Comparison of ENCODE assay signal across 11 cellular contexts in genomic region chr1:1354271-1355247, GRCh38. TPM values are rescaled to one million over a fixed set of nuclear protein-coding genes. Genes with fewer than 3 reads are reported as not detected.
A peak's percentile ranks its signal among the peaks of the same experiment; 100 is the strongest.
DNase-seq lines count a peak whose midpoint lies in the region; ATAC-seq, FAIRE-seq and TF ChIP-seq lines count a peak whose summit lies in the region.
"Had no signal": no experiment of that assay in that cellular context is flagged by ENCODE, and none has a peak within 500 bp of the region (broad histone marks: within the 10 kb centered on the region; RNA-seq: fewer than 3 reads in every experiment).

No MANE protein-coding gene starts in this region.

- intact Hi-C loops in Calu3 (cut with micrococcal nuclease; ENCODE audit: unreplicated experiment): no loop called here
- intact Hi-C loops in GM12878 (cut with micrococcal nuclease; ENCODE audit: unreplicated experiment): no loop called here

- TF ChIP-seq CTCF in 22Rv1 (IDR thresholded peaks at IDR 0.05) (0 out of 2 replicates have a peak, but pooled peaks have one; percentile 4), Calu3 (IDR thresholded peaks at IDR 0.05; ENCODE audit: unreplicated experiment) (no peak), GM12878 (IDR thresholded peaks at IDR 0.05 in 2 of 3, conservative IDR thresholded peaks at IDR 0.05 in 1 of 3; ENCODE audit: control insufficient read depth in 2 of 3, extremely low read depth in 1 of 3, insufficient read depth in 1 of 3, low read depth in 3 of 3, low read length in 3 of 3) (no peak), mesothelial cell of epicardium (IDR thresholded peaks at IDR 0.05; ENCODE audit: unreplicated experiment) (no peak)

- H3K4me1 Mint-ChIP-seq in Calu3 (ENCODE audit: low read depth, unreplicated experiment) (no peaks in the 10 kb centered on the region), mesothelial cell of epicardium (peaks cover 33% of the 10 kb centered on the region)
- H3K4me1 Mint-ChIP-seq in activated T-helper 17 cell treated with anti-CD3 and anti-CD28 coated beads, Interleukin-2, amount 50 U/mL, for 72 hours: peaks cover 6% of the 10 kb centered on the region

- in situ Hi-C loops in GM12878 (cut with MboI): no loop called here

- no peaks in the 10 kb centered on the region for H4K20me1 ChIP-seq in GM12878 (ENCODE audit: control insufficient read depth, insufficient read depth)

- H3K27ac Mint-ChIP-seq in Calu3 (ENCODE audit: unreplicated experiment) (peak overlapping the region; percentile 39), mesothelial cell of epicardium (no peak overlapping the region)
- H3K27ac Mint-ChIP-seq in activated T-helper 17 cell treated with anti-CD3 and anti-CD28 coated beads, Interleukin-2, amount 50 U/mL, for 72 hours: no peak overlapping the region

- no peaks in the 10 kb centered on the region for H3K9me3 ChIP-seq in GM12878 (replicated peaks; ENCODE audit: control insufficient read depth, insufficient read depth, low read length)

- no peaks in the 10 kb centered on the region for H3K9me3 Mint-ChIP-seq in Calu3 (ENCODE audit: low read depth, unreplicated experiment)
- no peaks in the 10 kb centered on the region for H3K9me3 Mint-ChIP-seq in mesothelial cell of epicardium
- H3K9me3 Mint-ChIP-seq in activated T-helper 17 cell treated with anti-CD3 and anti-CD28 coated beads, Interleukin-2, amount 50 U/mL, for 72 hours: no peaks in the 10 kb centered on the region

- H3K9ac ChIP-seq in GM12878 (ENCODE audit: control insufficient read depth, insufficient read depth, low read length): no peak overlapping the region
- H3K9ac ChIP-seq: parathyroid adenoma had no signal

- POLR2A ChIA-PET in GM12878 (lab: Charles Lee): no interaction called here

- RAD21 ChIA-PET in GM12878 (lab: Charles Lee; ENCODE audit: unreplicated experiment): no interaction called here

- TF ChIP-seq POLR2A in GM12878 (IDR thresholded peaks at IDR 0.05; ENCODE audit: low read depth, low read length): no peak

- CTCF ChIA-PET in Calu3 (lab: Charles Lee): no interaction called here
- CTCF ChIA-PET in GM12878 (lab: Yijun Ruan, JAX): no interaction called here

- no peak overlapping the region for H3K4me2 ChIP-seq in GM12878 (ENCODE audit: control insufficient read depth, insufficient read depth)

- H2AFZ ChIP-seq in GM12878 (ENCODE audit: control insufficient read depth, low read depth, low read length): no peak overlapping the region
- H2AFZ ChIP-seq: parathyroid adenoma had no signal

- no peak for DNase-seq in Calu3
- DNase-seq in GM12878 (ENCODE audit: low read depth, low spot score): no peak
- DNase-seq in mesothelial cell of epicardium (ENCODE audit: low spot score in 2 of 2, unreplicated experiment in 2 of 2): no peak
- DNase-seq in NCI-H2227 (lab: John Stamatoyannopoulos, UW; ENCODE audit: unreplicated experiment): no peak
- DNase-seq in activated CD4-positive, alpha-beta T cell treated with anti-CD3 and anti-CD28 coated beads for 1 hour: no peak
- no peak for DNase-seq in T-helper 1 cell
- DNase-seq: activated CD4-positive, alpha-beta T cell treated with anti-CD3 and anti-CD28 coated beads, Interleukin-2, amount 50 U/mL, for 4 hours; central memory CD4-positive, alpha-beta T cell had no signal

- peaks cover 0 to 3% of the 10 kb centered on the region in 2 experiments; a peak in 2 of 4 replicates for H3K27me3 ChIP-seq in GM12878 (replicated peaks in 1 of 2; ENCODE audit: control insufficient read depth in 2 of 2, insufficient read depth in 2 of 2, low read length in 1 of 2)

- SMC1A ChIA-PET in GM12878 (lab: Charles Lee; ENCODE audit: uncharacterized antibody, unreplicated experiment): no interaction called here

- ATAC-seq in GM12878: no peak
- ATAC-seq in activated T-helper 17 cell treated with anti-CD3 and anti-CD28 coated beads, Interleukin-2, amount 50 U/mL, for 72 hours (replicated peaks): no peak

- peak overlapping the region; percentile 64 for H3K27ac ChIP-seq in 22Rv1
- no peak overlapping the region for H3K27ac ChIP-seq in GM12878 (ENCODE audit: control insufficient read depth, insufficient read depth)
- H3K27ac ChIP-seq: parathyroid adenoma had no signal

- TF ChIP-seq EP300 in GM12878 (IDR thresholded peaks at IDR 0.05; ENCODE audit: borderline replicate concordance in 1 of 2, control insufficient read depth in 1 of 2, low read depth in 2 of 2, low read length in 2 of 2): no peak

- peak overlapping the region; percentile 43 for H3K4me3 Mint-ChIP-seq in Calu3 (ENCODE audit: low read depth, unreplicated experiment)
- H3K4me3 Mint-ChIP-seq in mesothelial cell of epicardium: peak overlapping the region; percentile 52
- H3K4me3 Mint-ChIP-seq in activated T-helper 17 cell treated with anti-CD3 and anti-CD28 coated beads, Interleukin-2, amount 50 U/mL, for 72 hours: no peak overlapping the region

- H3K27me3 Mint-ChIP-seq in Calu3 (ENCODE audit: unreplicated experiment) (no peaks in the 10 kb centered on the region), mesothelial cell of epicardium (ENCODE audit: low read depth) (peaks cover 4% of the 10 kb centered on the region)
- peaks cover 10% of the 10 kb centered on the region for H3K27me3 Mint-ChIP-seq in activated T-helper 17 cell treated with anti-CD3 and anti-CD28 coated beads, Interleukin-2, amount 50 U/mL, for 72 hours

- no peak for TF ChIP-seq RAD21 in GM12878 (IDR thresholded peaks at IDR 0.05; ENCODE audit: insufficient read depth, low read depth, low read length)

- no peak overlapping the region for H3K4me3 ChIP-seq in GM12878

- peaks cover 5% of the 10 kb centered on the region for H3K4me1 ChIP-seq in GM12878 (ENCODE audit: control insufficient read depth, insufficient read depth, low read length)
- H3K4me1 ChIP-seq: parathyroid adenoma had no signal

- FAIRE-seq in GM12878 (lab: Jason Lieb, UNC): no peak

- H3K79me2 ChIP-seq in GM12878 (ENCODE audit: control insufficient read depth, insufficient read depth, low read length): no peaks in the 10 kb centered on the region
- H3K79me2 ChIP-seq: parathyroid adenoma had no signal

- BruUV-seq in Calu3 (replicated peaks; lab: Mats Ljungman, UMichigan) (no TSS peak), GM12878 (replicated peaks; lab: Mats Ljungman, UMichigan) (no TSS peak)

- no peaks in the 10 kb centered on the region for H3K36me3 ChIP-seq in GM12878 (ENCODE audit: control insufficient read depth in 2 of 2, insufficient read depth in 2 of 2, low read length in 1 of 2)

- 55% methylated on average over 78 of the region's 116 CpGs for WGBS in GM12878 (ENCODE audit: insufficient coverage, insufficient replicate concordance, low lambda C conversion rate, missing lambda C conversion rate)

- H3K36me3 Mint-ChIP-seq in Calu3 (ENCODE audit: insufficient read depth, unreplicated experiment): peaks cover 22% of the 10 kb centered on the region
- H3K36me3 Mint-ChIP-seq in mesothelial cell of epicardium: peaks cover 2% of the 10 kb centered on the region
- no peaks in the 10 kb centered on the region for H3K36me3 Mint-ChIP-seq in activated T-helper 17 cell treated with anti-CD3 and anti-CD28 coated beads, Interleukin-2, amount 50 U/mL, for 72 hours (ENCODE audit: low read depth)

RNA-seq across cellular contexts. Expression of gene MXRA8, which starts 3.8 kb away (rescaled TPM):
- total RNA-seq in Calu3 (2022) (not detected in 2 replicates), GM12878 (2014; rRNA removed) (not detected in 2 replicates), GM12878 (2014; rRNA removed; fragmentation: Illumina TruSeq; extraction: Trizol) (not detected in 2 replicates), GM12878 (2021) (0.29 and 0.54 TPM in 2 replicates), mesothelial cell of epicardium (157 to 163 TPM (median 161 TPM) in 3 replicates)
- 0.88 and 1.5 TPM in 2 replicates for total RNA-seq in GM12878 (2013; cell fraction: nucleolus; rRNA removed)
- 0.68 TPM for polyA plus RNA-seq in GM12878 (2011; ENCODE audit: low read depth)
- polyA plus RNA-seq in GM12878 (2011; rRNA removed) (0.11 and 0.20 TPM in 2 replicates), GM12878 (2014; fragmentation: Illumina TruSeq; extraction: Trizol) (not detected in 2 replicates), GM12878 (2014; fragmentation: Nextera tagmentation; extraction: Ambion mirVana) (not detected), GM12878 (2014; rRNA removed) (0.19 and 0.27 TPM in 2 replicates), GM12878 (2016; fragmentation: Nextera tagmentation; extraction: Ambion mirVana) (under 1 TPM in 1 of 2 experiments, not detected in 1; 0.15 TPM)
- 0.32 and 0.49 TPM in 2 replicates for polyA plus RNA-seq in GM12878 (2011; cell fraction: cytosol; rRNA removed)
- 1.3 and 2.1 TPM in 2 replicates for polyA plus RNA-seq in GM12878 (2011; cell fraction: nucleus; rRNA removed)
- polyA plus RNA-seq in GM12878 (2012): 2.5 and 3.7 TPM in 2 replicates
- not detected in 2 replicates for polyA minus RNA-seq in GM12878 (2011; rRNA and poly(A)+ RNA removed)
- not detected in 2 replicates for polyA minus RNA-seq in GM12878 (2011; cell fraction: cytosol; rRNA and poly(A)+ RNA removed)
- polyA minus RNA-seq in GM12878 (2011; cell fraction: nucleus; rRNA and poly(A)+ RNA removed): 0.38 TPM in 1 of 2 replicates, not detected in the other
- total RNA-seq in activated T-helper 17 cell treated with anti-CD3 and anti-CD28 coated beads, Interleukin-2, amount 50 U/mL, for 72 hours: under 1 TPM in 1 of 2 donors, not detected in 1; 0.56 TPM

RNA-seq across cellular contexts. Expression of gene DVL1, which starts 5.3 kb away (rescaled TPM):
- total RNA-seq in Calu3 (2022) (83.9 and 90.9 TPM in 2 replicates), GM12878 (2014; rRNA removed) (23.5 and 31.1 TPM in 2 replicates), GM12878 (2014; rRNA removed; fragmentation: Illumina TruSeq; extraction: Trizol) (6.1 and 7.5 TPM in 2 replicates), GM12878 (2021) (29.8 and 30.8 TPM in 2 replicates), mesothelial cell of epicardium (54.5 to 58.5 TPM (median 54.7 TPM) in 3 replicates)
- total RNA-seq in GM12878 (2013; cell fraction: nucleolus; rRNA removed): 58.9 and 70.1 TPM in 2 replicates
- 3.9 TPM for polyA plus RNA-seq in GM12878 (2011; ENCODE audit: low read depth)
- polyA plus RNA-seq in GM12878 (2011; rRNA removed) (3.6 and 7.3 TPM in 2 replicates), GM12878 (2014; fragmentation: Illumina TruSeq; extraction: Trizol) (0.48 and 1.6 TPM in 2 replicates), GM12878 (2014; fragmentation: Nextera tagmentation; extraction: Ambion mirVana) (under 1 TPM; 0.10 to 0.53 TPM), GM12878 (2014; rRNA removed) (29.6 and 35.6 TPM in 2 replicates), GM12878 (2016; fragmentation: Nextera tagmentation; extraction: Ambion mirVana) (1 to 10 TPM; 1.3 to 1.9 TPM)
- 9.5 and 17.3 TPM in 2 replicates for polyA plus RNA-seq in GM12878 (2011; cell fraction: cytosol; rRNA removed)
- 104 and 127 TPM in 2 replicates for polyA plus RNA-seq in GM12878 (2011; cell fraction: nucleus; rRNA removed)
- polyA plus RNA-seq in GM12878 (2012): 16.5 and 17.7 TPM in 2 replicates
- 7.3 and 12.8 TPM in 2 replicates for polyA minus RNA-seq in GM12878 (2011; rRNA and poly(A)+ RNA removed)
- polyA minus RNA-seq in GM12878 (2011; cell fraction: cytosol; rRNA and poly(A)+ RNA removed): 10.6 and 10.9 TPM in 2 replicates
- polyA minus RNA-seq in GM12878 (2011; cell fraction: nucleus; rRNA and poly(A)+ RNA removed): 20.3 and 28.3 TPM in 2 replicates
- 10 to 100 TPM; 46.2 to 48.0 TPM for total RNA-seq in activated T-helper 17 cell treated with anti-CD3 and anti-CD28 coated beads, Interleukin-2, amount 50 U/mL, for 72 hours

RNA-seq across cellular contexts. Expression of gene AURKAIP1, which starts 20.4 kb away (rescaled TPM):
- total RNA-seq in Calu3 (2022) (98.9 and 107 TPM in 2 replicates), GM12878 (2014; rRNA removed) (146 and 177 TPM in 2 replicates), GM12878 (2014; rRNA removed; fragmentation: Illumina TruSeq; extraction: Trizol) (30.2 and 37.4 TPM in 2 replicates), GM12878 (2021) (198 and 210 TPM in 2 replicates), mesothelial cell of epicardium (75.5 to 78.6 TPM (median 78.3 TPM) in 3 replicates)
- 22.6 and 24.0 TPM in 2 replicates for total RNA-seq in GM12878 (2013; cell fraction: nucleolus; rRNA removed)
- polyA plus RNA-seq in GM12878 (2011; ENCODE audit: low read depth): 20.8 TPM
- polyA plus RNA-seq in GM12878 (2011; rRNA removed) (38.3 and 66.8 TPM in 2 replicates), GM12878 (2014; fragmentation: Illumina TruSeq; extraction: Trizol) (3.9 and 26.5 TPM in 2 replicates), GM12878 (2014; fragmentation: Nextera tagmentation; extraction: Ambion mirVana) (10 to 100 TPM in 1 of 2 experiments, 1 to 10 TPM in 1; 6.5 to 26.6 TPM), GM12878 (2014; rRNA removed) (173 and 210 TPM in 2 replicates), GM12878 (2016; fragmentation: Nextera tagmentation; extraction: Ambion mirVana) (100 to 1,000 TPM; 341 to 366 TPM)
- 70.8 and 124 TPM in 2 replicates for polyA plus RNA-seq in GM12878 (2011; cell fraction: cytosol; rRNA removed)
- polyA plus RNA-seq in GM12878 (2011; cell fraction: nucleus; rRNA removed): 62.5 and 90.9 TPM in 2 replicates
- 75.5 and 78.2 TPM in 2 replicates for polyA plus RNA-seq in GM12878 (2012)
- polyA minus RNA-seq in GM12878 (2011; rRNA and poly(A)+ RNA removed): 8.2 and 28.6 TPM in 2 replicates
- 20.0 and 26.7 TPM in 2 replicates for polyA minus RNA-seq in GM12878 (2011; cell fraction: cytosol; rRNA and poly(A)+ RNA removed)
- polyA minus RNA-seq in GM12878 (2011; cell fraction: nucleus; rRNA and poly(A)+ RNA removed): 17.2 and 20.6 TPM in 2 replicates
- total RNA-seq in activated T-helper 17 cell treated with anti-CD3 and anti-CD28 coated beads, Interleukin-2, amount 50 U/mL, for 72 hours: 100 to 1,000 TPM in 1 of 2 donors, 10 to 100 TPM in 1; 93.3 to 163 TPM

RNA-seq across cellular contexts. Expression of gene TAS1R3, which starts 23.5 kb away (rescaled TPM):
- total RNA-seq in Calu3 (2022): 0.24 and 0.42 TPM in 2 replicates
- total RNA-seq in GM12878 (2013; cell fraction: nucleolus; rRNA removed): 0.73 and 1.2 TPM in 2 replicates
- 0.05 and 0.06 TPM in 2 replicates for total RNA-seq in GM12878 (2014; rRNA removed)
- total RNA-seq in GM12878 (2014; rRNA removed; fragmentation: Illumina TruSeq; extraction: Trizol): 0.04 and 0.05 TPM in 2 replicates
- 0.29 and 0.51 TPM in 2 replicates for total RNA-seq in GM12878 (2021)
- polyA plus RNA-seq in GM12878 (2011; ENCODE audit: low read depth): 0.20 TPM
- polyA plus RNA-seq in GM12878 (2011; rRNA removed): 0.03 and 0.08 TPM in 2 replicates
- polyA plus RNA-seq in GM12878 (2011; cell fraction: cytosol; rRNA removed): 0.10 and 0.15 TPM in 2 replicates
- polyA plus RNA-seq in GM12878 (2011; cell fraction: nucleus; rRNA removed): 2.7 and 2.9 TPM in 2 replicates
- 0.46 and 0.62 TPM in 2 replicates for polyA plus RNA-seq in GM12878 (2012)
- not detected in 2 replicates for polyA plus RNA-seq in GM12878 (2014; fragmentation: Illumina TruSeq; extraction: Trizol)
- polyA plus RNA-seq in GM12878 (2014; fragmentation: Nextera tagmentation; extraction: Ambion mirVana): not detected
- polyA plus RNA-seq in GM12878 (2014; rRNA removed): 0.19 and 0.41 TPM in 2 replicates
- polyA plus RNA-seq in GM12878 (2016; fragmentation: Nextera tagmentation; extraction: Ambion mirVana): under 1 TPM; 0.08 to 0.38 TPM
- 0.21 TPM in 1 of 2 replicates, not detected in the other for polyA minus RNA-seq in GM12878 (2011; rRNA and poly(A)+ RNA removed)
- 0.27 TPM in 1 of 2 replicates, not detected in the other for polyA minus RNA-seq in GM12878 (2011; cell fraction: cytosol; rRNA and poly(A)+ RNA removed)
- 0.60 and 0.77 TPM in 2 replicates for polyA minus RNA-seq in GM12878 (2011; cell fraction: nucleus; rRNA and poly(A)+ RNA removed)
- total RNA-seq in mesothelial cell of epicardium: 0.98 to 1.0 TPM (median 1.00 TPM) in 3 replicates
- 1 to 10 TPM in 1 of 2 donors, under 1 TPM in 1; 0.71 to 1.1 TPM for total RNA-seq in activated T-helper 17 cell treated with anti-CD3 and anti-CD28 coated beads, Interleukin-2, amount 50 U/mL, for 72 hours

RNA-seq across cellular contexts. Expression of gene CPTP, which starts 30.0 kb away (rescaled TPM):
- total RNA-seq in Calu3 (2022) (20.1 and 23.7 TPM in 2 replicates), GM12878 (2014; rRNA removed) (16.7 and 21.2 TPM in 2 replicates), GM12878 (2014; rRNA removed; fragmentation: Illumina TruSeq; extraction: Trizol) (2.8 and 4.3 TPM in 2 replicates), GM12878 (2021) (19.6 and 20.2 TPM in 2 replicates), mesothelial cell of epicardium (17.8 to 19.3 TPM (median 18.5 TPM) in 3 replicates)
- total RNA-seq in GM12878 (2013; cell fraction: nucleolus; rRNA removed): 16.5 and 18.3 TPM in 2 replicates
- 2.5 TPM for polyA plus RNA-seq in GM12878 (2011; ENCODE audit: low read depth)
- polyA plus RNA-seq in GM12878 (2011; rRNA removed) (1.7 and 2.9 TPM in 2 replicates), GM12878 (2014; fragmentation: Illumina TruSeq; extraction: Trizol) (1.8 TPM in 1 of 2 replicates, not detected in the other), GM12878 (2014; fragmentation: Nextera tagmentation; extraction: Ambion mirVana) (under 1 TPM; 0.06 to 0.18 TPM), GM12878 (2014; rRNA removed) (15.7 and 19.2 TPM in 2 replicates), GM12878 (2016; fragmentation: Nextera tagmentation; extraction: Ambion mirVana) (10 to 100 TPM; 17.7 to 24.3 TPM)
- 6.0 and 10.7 TPM in 2 replicates for polyA plus RNA-seq in GM12878 (2011; cell fraction: cytosol; rRNA removed)
- 9.1 and 12.3 TPM in 2 replicates for polyA plus RNA-seq in GM12878 (2011; cell fraction: nucleus; rRNA removed)
- polyA plus RNA-seq in GM12878 (2012): 10.1 and 10.4 TPM in 2 replicates
- polyA minus RNA-seq in GM12878 (2011; rRNA and poly(A)+ RNA removed): 1.8 and 7.2 TPM in 2 replicates
- 5.3 and 9.6 TPM in 2 replicates for polyA minus RNA-seq in GM12878 (2011; cell fraction: cytosol; rRNA and poly(A)+ RNA removed)
- polyA minus RNA-seq in GM12878 (2011; cell fraction: nucleus; rRNA and poly(A)+ RNA removed): 11.4 and 14.2 TPM in 2 replicates
- total RNA-seq in activated T-helper 17 cell treated with anti-CD3 and anti-CD28 coated beads, Interleukin-2, amount 50 U/mL, for 72 hours: 10 to 100 TPM; 16.8 to 22.3 TPM

Comparison
In these comparisons a context has a peak if more than half of its experiments do, and no peak if none do; other contexts are left out.
1. RNA of gene MXRA8, which starts 3.8 kb away (total RNA-seq): 157 to 163 TPM in mesothelial cell of epicardium; 0.56 TPM in activated T-helper 17 cell treated with anti-CD3 and anti-CD28 coated beads, Interleukin-2, amount 50 U/mL, for 72 hours, not detected in Calu3 and 0.29 to 1.5 TPM in GM12878; every median in the first group is over 10 times any median in the second.